Comparison of ENCODE assay signal across 9 cellular contexts in genomic region chr12:30792648-30793499, GRCh38. TPM values are rescaled to one million over a fixed set of nuclear protein-coding genes. Genes with fewer than 3 reads are reported as not detected.
DNase-seq lines count a peak whose midpoint lies in the region; ATAC-seq and TF ChIP-seq lines count a peak whose summit lies in the region.
"Had no signal": no experiment of that assay in that cellular context is flagged by ENCODE, and none has a peak within 500 bp of the region (broad histone marks: within the 10 kb centered on the region; RNA-seq: fewer than 3 reads in every experiment).

No MANE protein-coding gene starts in this region.

- no peak overlapping the region for H3K27ac Mint-ChIP-seq in activated CD4-positive, alpha-beta memory T cell treated with anti-CD3 and anti-CD28 coated beads, Interleukin-2, amount 10 ng/mL, durations not matched to agents 7 days and 5 days
- no peak overlapping the region for H3K27ac Mint-ChIP-seq in activated naive CD8-positive, alpha-beta T cell treated with anti-CD3 and anti-CD28 coated beads for 36 hours

- peak; percentile 57 for DNase-seq in Daoy (ENCODE audit: low read depth)
- peak; percentile 94 for DNase-seq in LNCaP clone FGC (ENCODE audit: low read depth)
- DNase-seq in cardiac fibroblast (ENCODE audit: low read depth in 2 of 2) = peak; percentile 54 to 70
- peak; percentile 6 for DNase-seq in myocyte (ENCODE audit: low read depth)
- no peak for DNase-seq in activated CD4-positive, alpha-beta memory T cell treated with anti-CD3 and anti-CD28 coated beads, Interleukin-2, amount 10 ng/mL, durations not matched to agents 7 days and 5 days
- no peak for DNase-seq in activated naive CD8-positive, alpha-beta T cell treated with anti-CD3 and anti-CD28 coated beads for 36 hours
- DNase-seq: NCI-H2081 treated with DMSO at 0.1 percent for 48 hours had no signal

- H3K36me3 Mint-ChIP-seq in activated CD4-positive, alpha-beta memory T cell treated with anti-CD3 and anti-CD28 coated beads, Interleukin-2, amount 10 ng/mL, durations not matched to agents 7 days and 5 days (ENCODE audit: low read depth) = no peaks in the 10 kb centered on the region
- peaks cover 2% of the 10 kb centered on the region for H3K36me3 Mint-ChIP-seq in activated naive CD8-positive, alpha-beta T cell treated with anti-CD3 and anti-CD28 coated beads for 36 hours

- CTCF ChIA-PET in activated CD4-positive, alpha-beta memory T cell treated with anti-CD3 and anti-CD28 coated beads, Interleukin-2, amount 10 ng/mL, durations not matched to agents 7 days and 5 days (lab: Charles Lee) = interaction anchor here (1.4 kb wide), 1 partner anchor 40 kb away, joined by 5 read pairs; no protein-coding TSS in a partner anchor

- no peak for TF ChIP-seq CTCF in LNCaP clone FGC (IDR thresholded peaks at IDR 0.05; ENCODE audit: control insufficient read depth, extremely low read depth, insufficient read depth)
- TF ChIP-seq CTCF in cardiac fibroblast (IDR thresholded peaks at IDR 0.05; ENCODE audit: low read depth, low read length) = no peak

- H3K4me3 ChIP-seq in LNCaP clone FGC (ENCODE audit: low read depth, low read length) = no peak overlapping the region
- H3K4me3 ChIP-seq in cardiac fibroblast (replicated peaks in 1 of 2; ENCODE audit: low read depth in 2 of 2, low read length in 2 of 2) = no peak overlapping the region

- H3K27me3 Mint-ChIP-seq in activated CD4-positive, alpha-beta memory T cell treated with anti-CD3 and anti-CD28 coated beads, Interleukin-2, amount 10 ng/mL, durations not matched to agents 7 days and 5 days = peaks cover 20% of the 10 kb centered on the region
- peaks cover 35% of the 10 kb centered on the region for H3K27me3 Mint-ChIP-seq in activated naive CD8-positive, alpha-beta T cell treated with anti-CD3 and anti-CD28 coated beads for 36 hours

- H3K4me3 Mint-ChIP-seq in activated CD4-positive, alpha-beta memory T cell treated with anti-CD3 and anti-CD28 coated beads, Interleukin-2, amount 10 ng/mL, durations not matched to agents 7 days and 5 days = no peak overlapping the region
- no peak overlapping the region for H3K4me3 Mint-ChIP-seq in activated naive CD8-positive, alpha-beta T cell treated with anti-CD3 and anti-CD28 coated beads for 36 hours

- no peaks in the 10 kb centered on the region for H3K9me3 Mint-ChIP-seq in activated CD4-positive, alpha-beta memory T cell treated with anti-CD3 and anti-CD28 coated beads, Interleukin-2, amount 10 ng/mL, durations not matched to agents 7 days and 5 days
- H3K9me3 Mint-ChIP-seq in activated naive CD8-positive, alpha-beta T cell treated with anti-CD3 and anti-CD28 coated beads for 36 hours = no peaks in the 10 kb centered on the region

- H3K4me1 Mint-ChIP-seq in activated CD4-positive, alpha-beta memory T cell treated with anti-CD3 and anti-CD28 coated beads, Interleukin-2, amount 10 ng/mL, durations not matched to agents 7 days and 5 days = peaks cover 28% of the 10 kb centered on the region
- peaks cover 13% of the 10 kb centered on the region for H3K4me1 Mint-ChIP-seq in activated naive CD8-positive, alpha-beta T cell treated with anti-CD3 and anti-CD28 coated beads for 36 hours

- ATAC-seq in GM19463 (IDR thresholded peaks at IDR 0.05; ENCODE audit: unreplicated experiment) = no peak
- no peak for ATAC-seq in GM21423 (IDR thresholded peaks at IDR 0.05; ENCODE audit: unreplicated experiment)

- POLR2A ChIA-PET in activated CD4-positive, alpha-beta memory T cell treated with anti-CD3 and anti-CD28 coated beads, Interleukin-2, amount 10 ng/mL, durations not matched to agents 7 days and 5 days (lab: Charles Lee) = no interaction called here

RNA-seq across cellular contexts. Expression of gene CAPRIN2, which starts 38.1 kb away (rescaled TPM):
- total RNA-seq in Daoy (2014; rRNA removed; shearing (Covaris generic)) = 11.7 and 14.8 TPM in 2 replicates
- 25.5 and 30.0 TPM in 2 replicates for total RNA-seq in myocyte
- polyA plus RNA-seq in myocyte (2012) = 15.1 TPM
- total RNA-seq in activated CD4-positive, alpha-beta memory T cell treated with anti-CD3 and anti-CD28 coated beads, Interleukin-2, amount 10 ng/mL, durations not matched to agents 7 days and 5 days = 10 to 100 TPM; 14.4 to 15.6 TPM
- total RNA-seq in activated naive CD8-positive, alpha-beta T cell treated with anti-CD3 and anti-CD28 coated beads for 36 hours = 1 to 10 TPM; 6.7 to 8.6 TPM

Comparison
In these comparisons a context has a peak if more than half of its experiments do, and no peak if none do; other contexts are left out.
1. DNase-seq: peak in Daoy (single experiment), LNCaP clone FGC (single experiment), cardiac fibroblast (2 of 2) and myocyte (single experiment); none in activated CD4-positive, alpha-beta memory T cell treated with anti-CD3 and anti-CD28 coated beads, Interleukin-2, amount 10 ng/mL, durations not matched to agents 7 days and 5 days (single experiment) and activated naive CD8-positive, alpha-beta T cell treated with anti-CD3 and anti-CD28 coated beads for 36 hours (single experiment).